In genomic region chr19:16327911-16328823, GRCh38 we compare ENCODE assay signal across 8 cellular contexts. TPM values are rescaled to one million over a fixed set of nuclear protein-coding genes. Genes with fewer than 3 reads are reported as not detected.
A peak's percentile ranks its signal among the peaks of the same experiment; 100 is the strongest.
DNase-seq lines count a peak whose midpoint lies in the region; ATAC-seq and TF ChIP-seq lines count a peak whose summit lies in the region.

No MANE protein-coding gene starts in this region.

- H3K27me3 ChIP-seq in Panc1 (ENCODE audit: control insufficient read depth, insufficient read depth, low read length) = no peaks in the 10 kb centered on the region
- no peaks in the 10 kb centered on the region for H3K27me3 ChIP-seq in adipocyte (replicated peaks; ENCODE audit: control insufficient read depth, insufficient read depth, low read length)
- H3K27me3 ChIP-seq in Caco-2 (replicated peaks; ENCODE audit: control insufficient read depth, insufficient read depth, low read length) = no peaks in the 10 kb centered on the region

- BruUV-seq in Panc1 (replicated peaks; lab: Mats Ljungman, UMichigan) (no TSS peak), Caco-2 (replicated peaks; lab: Mats Ljungman, UMichigan) (no TSS peak)

- peak; percentile 84 for DNase-seq in ELR (ENCODE audit: low read depth)
- no peak for DNase-seq in Panc1 (ENCODE audit: low read depth, low spot score)
- peak; percentile 69 for DNase-seq in adipocyte (ENCODE audit: low read depth)
- DNase-seq in immature natural killer cell = peak; percentile 77 to 81 (median 79)
- DNase-seq in stimulated activated CD4-positive, alpha-beta T cell treated with anti-CD3 and anti-CD28 coated beads, Interleukin-4, amount 100 ng/mL, for 24 hours = peak; percentile 51
- DNase-seq in Caco-2 = no peak
- no peak for DNase-seq in NCI-H524 (lab: John Stamatoyannopoulos, UW)

- in situ Hi-C loops in Panc1 (cut with HindIII; ENCODE audit: low pct_unique_long_range_greater_than_20kb, low sequenced_read_pairs) = no loop called here

- CTCF ChIA-PET in Panc1 (lab: Charles Lee) (interaction anchor here (0.7 kb wide), 2 partner anchors 80 to 175 kb away, joined by 3 to 4 read pairs; no protein-coding TSS in a partner anchor), Caco-2 (lab: Charles Lee) (interaction anchor here (1.2 kb wide), 1 partner anchor 65 kb away, joined by 4 read pairs; no protein-coding TSS in a partner anchor)

- H3K36me3 ChIP-seq in Panc1 (ENCODE audit: control insufficient read depth, insufficient read depth, low read length) (no peaks in the 10 kb centered on the region), adipocyte (ENCODE audit: control insufficient read depth, insufficient read depth, low read length, severe bottlenecking) (no peaks in the 10 kb centered on the region), Caco-2 (ENCODE audit: control insufficient read depth, insufficient read depth, low read length) (no peaks in the 10 kb centered on the region)

- H3K4me3 Mint-ChIP-seq in immature natural killer cell (peak overlapping the region; percentile 93 to 100 (median 100)), Caco-2 (ENCODE audit: unreplicated experiment) (no peak overlapping the region)

- H3K9me3 ChIP-seq in Panc1 (ENCODE audit: control insufficient read depth, insufficient read depth, low read depth, low read length) (no peaks in the 10 kb centered on the region), adipocyte (ENCODE audit: control insufficient read depth, low read length) (no peaks in the 10 kb centered on the region), Caco-2 (no peaks in the 10 kb centered on the region)

- intact Hi-C loops in Panc1 (cut with micrococcal nuclease; ENCODE audit: unreplicated experiment) (loop anchor here (10.0 kb wide), 1 partner anchor 83 kb away; no protein-coding TSS in a partner anchor), Caco-2 (cut with micrococcal nuclease; ENCODE audit: unreplicated experiment) (no loop called here)

- POLR2A ChIA-PET in Panc1 (lab: Charles Lee) = interaction anchor here (0.6 kb wide), 1 partner anchor 27 kb away, joined by 4 read pairs; no protein-coding TSS in a partner anchor
- POLR2A ChIA-PET in Caco-2 (lab: Charles Lee) = no interaction called here

- no peak for ATAC-seq in Panc1
- no peak for ATAC-seq in GM21717 (IDR thresholded peaks at IDR 0.05; ENCODE audit: unreplicated experiment)

- H3K9me3 Mint-ChIP-seq in immature natural killer cell = peaks cover 0 to 9% (median 1%) of the 10 kb centered on the region in 6 donors
- no peaks in the 10 kb centered on the region for H3K9me3 Mint-ChIP-seq in Caco-2 (ENCODE audit: unreplicated experiment)

- H3K36me3 Mint-ChIP-seq in immature natural killer cell (peaks cover 43 to 45% (median 45%) of the 10 kb centered on the region in 3 donors), Caco-2 (ENCODE audit: insufficient read depth, unreplicated experiment) (no peaks in the 10 kb centered on the region)

- peak overlapping the region; percentile 96 to 99 (median 96) for H3K27ac Mint-ChIP-seq in immature natural killer cell
- no peak overlapping the region for H3K27ac Mint-ChIP-seq in Caco-2 (ENCODE audit: unreplicated experiment)

- 0 out of 2 replicates have a peak overlapping the region, but pooled peaks have one; percentile 12 for H3K27ac ChIP-seq in Panc1 (ENCODE audit: low read length)

- H3K4me1 Mint-ChIP-seq in immature natural killer cell = peaks cover 52 to 56% of the 10 kb centered on the region in 2 donors
- no peaks in the 10 kb centered on the region for H3K4me1 Mint-ChIP-seq in Caco-2 (ENCODE audit: low read depth, unreplicated experiment)

- TF ChIP-seq CTCF in Panc1 (IDR thresholded peaks at IDR 0.05) = no peak
- TF ChIP-seq CTCF in Caco-2 (IDR thresholded peaks at IDR 0.05; ENCODE audit: insufficient read depth in 1 of 2, low read depth in 1 of 2, low read length in 1 of 2, severe bottlenecking in 1 of 2, unreplicated experiment in 1 of 2) = no peak

- H3K9ac ChIP-seq in adipocyte (ENCODE audit: low read length) = no peak overlapping the region

- H3K27me3 Mint-ChIP-seq in immature natural killer cell (ENCODE audit: low read depth in 3 of 3) = peaks cover 51 to 74% (median 73%) of the 10 kb centered on the region in 3 donors
- H3K27me3 Mint-ChIP-seq in Caco-2 (ENCODE audit: insufficient read depth, unreplicated experiment) = no peaks in the 10 kb centered on the region

- H3K4me1 ChIP-seq in Panc1 (ENCODE audit: control insufficient read depth, insufficient read depth, low read length) (peaks cover 13% of the 10 kb centered on the region; the same call in 1 of the 2 replicates), adipocyte (ENCODE audit: control insufficient read depth, insufficient read depth, low read length) (peaks cover 21% of the 10 kb centered on the region), Caco-2 (no peaks in the 10 kb centered on the region)

- H3K4me3 ChIP-seq in Panc1 (ENCODE audit: low read depth in 2 of 2, low read length in 2 of 2) (0 out of 4 replicates have a peak overlapping the region, but pooled peaks of 1 of the 2 experiments have one; percentile 8), adipocyte (ENCODE audit: low read length) (peak overlapping the region; percentile 38), Caco-2 (ENCODE audit: low read depth, low read length) (no peak overlapping the region)

RNA-seq across cellular contexts. Expression of gene KLF2, which starts 3.5 kb away (rescaled TPM):
- 3.5 TPM for total RNA-seq in Panc1 (2021; ENCODE audit: unreplicated experiment)
- polyA plus RNA-seq in Panc1 (2012; ENCODE audit: insufficient read length) = 8.4 TPM
- polyA plus RNA-seq in immature natural killer cell = 100 to 1,000 TPM in 1 of 3 donors, 10 to 100 TPM in 2; 55.0 to 102 (median 91.0) TPM
- total RNA-seq in Caco-2 (2022) = 0.77 and 1.2 TPM in 2 replicates

Comparison
In these comparisons a context has a peak if more than half of its experiments do, and no peak if none do; other contexts are left out.
1. DNase-seq: peak in ELR (single experiment), adipocyte (single experiment), immature natural killer cell (3 of 3) and stimulated activated CD4-positive, alpha-beta T cell treated with anti-CD3 and anti-CD28 coated beads, Interleukin-4, amount 100 ng/mL, for 24 hours (single experiment); none in Panc1 (single experiment), Caco-2 (0 of 2) and NCI-H524 (0 of 2).